Comparison of ENCODE assay signal across 21 cellular contexts in genomic region chr12:62910549-62911169, GRCh38. TPM values are rescaled to one million over a fixed set of nuclear protein-coding genes. Genes with fewer than 3 reads are reported as not detected.
DNase-seq lines count a peak whose midpoint lies in the region; ATAC-seq and TF ChIP-seq lines count a peak whose summit lies in the region.
"Had no signal": no experiment of that assay in that cellular context is flagged by ENCODE, and none has a peak within 500 bp of the region (broad histone marks: within the 10 kb centered on the region; RNA-seq: fewer than 3 reads in every experiment).

No MANE protein-coding gene starts in this region.

- H3K9me3 ChIP-seq in WERI-Rb-1 (ENCODE audit: severe bottlenecking) (no peaks in the 10 kb centered on the region), parathyroid adenoma (ENCODE audit: control insufficient read depth, low read length) (no peaks in the 10 kb centered on the region)
- H3K9me3 ChIP-seq: body of pancreas, tibial artery had no signal

- H2AFZ ChIP-seq in parathyroid adenoma, result no peak overlapping the region

- peaks cover 6% of the 10 kb centered on the region for H3K36me3 ChIP-seq in WERI-Rb-1
- no peaks in the 10 kb centered on the region for H3K36me3 ChIP-seq in parathyroid adenoma (ENCODE audit: control insufficient read depth, insufficient read depth, low read length)
- H3K36me3 ChIP-seq: tibial artery had no signal

- H3K4me3 ChIP-seq in Jurkat, Clone E6-1 (ENCODE audit: low read length), result no peak overlapping the region; the same call in 1 of the 2 replicates
- H3K4me3 ChIP-seq in WERI-Rb-1 (ENCODE audit: low read depth, low read length) (0 out of 2 replicates have a peak overlapping the region, but pooled peaks have one; percentile 7), parathyroid adenoma (ENCODE audit: low read depth, low read length) (peak overlapping the region; percentile 10)
- H3K4me3 ChIP-seq: body of pancreas, tibial artery had no signal

- DNase-seq in Jurkat, Clone E6-1 (ENCODE audit: low read depth, low spot score), result peak; percentile 85
- DNase-seq in NCI-H526 treated with DMSO at 0.1 percent for 48 hours (lab: John Stamatoyannopoulos, UW), result peak; percentile 88
- DNase-seq in WERI-Rb-1, result peak; percentile 61
- DNase-seq in NK-92 (lab: John Stamatoyannopoulos, UW; ENCODE audit: unreplicated experiment), result no peak
- no peak for DNase-seq in activated CD4-positive, alpha-beta T cell treated with anti-CD3 and anti-CD28 coated beads for 4 hours
- DNase-seq: activated T-cell treated with anti-CD3 and anti-CD28 coated beads, Interleukin-2, amount 50 U/mL, for 24 hours; body of pancreas; cerebellar nuclear complex; foreskin keratinocyte; GDM1; HFFc6; mesenchymal stem cell; MM.1S; NCI-H1436 treated with DMSO at 0.1 percent for 48 hours; NCI-H524 treated with DMSO at 0.1 percent for 48 hours; right cardiac atrium; stimulated activated naive CD8-positive, alpha-beta T cell treated with anti-CD3 and anti-CD28 coated beads, Interleukin-15, Interleukin-2, amounts not matched to agents 100 U/mL and 50 U/mL, for 24 hours; tibial artery had no signal

- peaks cover 65% of the 10 kb centered on the region for H3K79me2 ChIP-seq in parathyroid adenoma

- no peak for ATAC-seq in HG03432 (IDR thresholded peaks at IDR 0.05; ENCODE audit: unreplicated experiment)
- ATAC-seq: body of pancreas; foreskin keratinocyte; right cardiac atrium; Right ventricle myocardium inferior; stimulated activated naive CD8-positive, alpha-beta T cell treated with anti-CD3 and anti-CD28 coated beads, Interleukin-15, Interleukin-2, amounts not matched to agents 100 U/mL and 50 U/mL, for 24 hours had no signal

- H3K27ac ChIP-seq in WERI-Rb-1 (peak overlapping the region; percentile 83), parathyroid adenoma (peak overlapping the region; percentile 2)
- H3K27ac ChIP-seq: body of pancreas, foreskin keratinocyte, tibial artery had no signal

- no peak for TF ChIP-seq CTCF in WERI-Rb-1 (IDR thresholded peaks at IDR 0.05; ENCODE audit: low read depth, low read length)
- no peak for TF ChIP-seq CTCF in parathyroid adenoma (IDR thresholded peaks at IDR 0.05)

- H3K4me2 ChIP-seq in parathyroid adenoma (ENCODE audit: low read length), result peak overlapping the region; percentile 44

- H3K27me3 ChIP-seq in WERI-Rb-1 (ENCODE audit: insufficient read depth, low read depth, severe bottlenecking) (no peaks in the 10 kb centered on the region), parathyroid adenoma (ENCODE audit: control insufficient read depth, insufficient read depth, low read length) (no peaks in the 10 kb centered on the region)
- H3K27me3 ChIP-seq: body of pancreas, tibial artery had no signal

- H3K4me1 ChIP-seq in parathyroid adenoma, result peaks cover 23% of the 10 kb centered on the region
- H3K4me1 ChIP-seq: body of pancreas, foreskin keratinocyte had no signal

- H3K9ac ChIP-seq in parathyroid adenoma, result no peak overlapping the region

RNA-seq across cellular contexts. Expression of gene PPM1H, which starts 24.3 kb away (rescaled TPM):
- polyA plus RNA-seq in Jurkat, Clone E6-1 (2012; ENCODE audit: insufficient read depth, insufficient read length), result 4.9 TPM

Comparison
In these comparisons a context has a peak if more than half of its experiments do, and no peak if none do; other contexts are left out.
1. DNase-seq: peak in Jurkat, Clone E6-1 (single experiment), NCI-H526 treated with DMSO at 0.1 percent for 48 hours (single experiment) and WERI-Rb-1 (single experiment); none in NK-92 (single experiment) and activated CD4-positive, alpha-beta T cell treated with anti-CD3 and anti-CD28 coated beads for 4 hours (0 of 2).